ENCODE assay signal across 21 cellular contexts in the genomic region with DNA sequence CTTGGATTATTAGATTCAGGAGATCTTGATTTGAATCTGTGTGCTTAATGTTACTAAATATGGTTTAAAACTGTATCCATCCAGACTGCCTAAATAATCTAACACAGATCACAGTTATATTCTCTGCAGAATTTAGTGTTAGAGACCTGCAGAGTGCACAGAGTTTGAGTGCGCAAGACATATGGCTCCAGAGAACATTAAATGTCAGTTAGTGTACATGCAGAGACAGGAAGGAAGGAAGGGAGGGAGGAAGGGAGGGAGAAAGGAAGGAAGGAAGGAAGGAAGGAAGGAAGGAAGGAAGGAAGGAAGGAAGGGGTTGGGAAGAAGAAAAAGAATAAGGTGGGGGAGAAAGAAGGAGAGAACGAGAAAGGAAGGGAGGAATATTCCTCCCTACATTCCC.
DNase-seq lines count a peak whose midpoint lies in the region; ATAC-seq and TF ChIP-seq lines count a peak whose summit lies in the region.
"Had no signal": no experiment of that assay in that cellular context is flagged by ENCODE, and none has a peak within 500 bp of the region (broad histone marks: within the 10 kb centered on the region; RNA-seq: fewer than 3 reads in every experiment).

No MANE protein-coding gene starts in this region.

- H3K56ac ChIP-seq in mesendoderm (ENCODE audit: low read length), result no peak overlapping the region

- no peaks in the 10 kb centered on the region for H3K79me2 ChIP-seq in mesendoderm (ENCODE audit: control insufficient read depth, insufficient read depth, low read length)

- H4K8ac ChIP-seq in mesendoderm (ENCODE audit: low read depth, low read length), result no peak overlapping the region

- POLR2A ChIA-PET in HEK293 (lab: Yijun Ruan, JAX), result no interaction called here

- no peak overlapping the region for H2BK5ac ChIP-seq in mesendoderm (ENCODE audit: low read length)

- no peak overlapping the region for H4K5ac ChIP-seq in mesendoderm (ENCODE audit: low read length)

- H3K27me3 ChIP-seq in mesendoderm (ENCODE audit: insufficient read depth, low read length, poor library complexity), result no peaks in the 10 kb centered on the region
- H3K27me3 ChIP-seq: BLaER1 treated with 17β-estradiol and CSF1 and Interleukin-3, amounts not matched to agents 10 nM and 100 nM had no signal

- no peak overlapping the region for H2AK5ac ChIP-seq in mesendoderm (ENCODE audit: low read length)

- H3K27ac Mint-ChIP-seq in nephron progenitor cell (peak overlapping the region; percentile 58), immature natural killer cell (no peak overlapping the region)
- H3K27ac Mint-ChIP-seq in activated T-helper 17 cell treated with anti-CD3 and anti-CD28 coated beads, Interleukin-2, amount 50 U/mL, for 72 hours, result no peak overlapping the region
- H3K27ac Mint-ChIP-seq: B cell; CD4-positive, alpha-beta T cell; CD8-positive, alpha-beta T cell had no signal

- H3K4me3 Mint-ChIP-seq in nephron progenitor cell, result no peak overlapping the region
- no peak overlapping the region for H3K4me3 Mint-ChIP-seq in immature natural killer cell
- H3K4me3 Mint-ChIP-seq in activated T-helper 17 cell treated with anti-CD3 and anti-CD28 coated beads, Interleukin-2, amount 50 U/mL, for 72 hours, result no peak overlapping the region
- H3K4me3 Mint-ChIP-seq: B cell; CD4-positive, alpha-beta T cell; CD8-positive, alpha-beta T cell had no signal

- no peak overlapping the region for H3K27ac ChIP-seq in HEK293 (ENCODE audit: extremely low read depth, low read depth, low read length)
- H3K27ac ChIP-seq in mesendoderm (ENCODE audit: low read depth, low read length), result no peak overlapping the region
- H3K27ac ChIP-seq: BLaER1 treated with 17β-estradiol and CSF1 and Interleukin-3, amounts not matched to agents 10 nM and 100 nM; C4-2B had no signal

- H3K4me1 Mint-ChIP-seq in nephron progenitor cell (no peaks in the 10 kb centered on the region), immature natural killer cell (no peaks in the 10 kb centered on the region)
- no peaks in the 10 kb centered on the region for H3K4me1 Mint-ChIP-seq in activated T-helper 17 cell treated with anti-CD3 and anti-CD28 coated beads, Interleukin-2, amount 50 U/mL, for 72 hours
- H3K4me1 Mint-ChIP-seq: B cell had no signal

- H3K36me3 ChIP-seq in HEK293 (ENCODE audit: control insufficient read depth in 2 of 2, insufficient read depth in 1 of 2, low read length in 2 of 2), result no peaks in the 10 kb centered on the region
- no peaks in the 10 kb centered on the region for H3K36me3 ChIP-seq in mesendoderm (ENCODE audit: control insufficient read depth, insufficient read depth, low read length)
- H3K36me3 ChIP-seq: BLaER1 treated with 17β-estradiol and CSF1 and Interleukin-3, amounts not matched to agents 10 nM and 100 nM had no signal

- H3K27me3 Mint-ChIP-seq in nephron progenitor cell (ENCODE audit: low read depth, poor library complexity), result no peaks in the 10 kb centered on the region
- no peaks in the 10 kb centered on the region for H3K27me3 Mint-ChIP-seq in immature natural killer cell (ENCODE audit: low read depth in 3 of 3)
- no peaks in the 10 kb centered on the region for H3K27me3 Mint-ChIP-seq in activated T-helper 17 cell treated with anti-CD3 and anti-CD28 coated beads, Interleukin-2, amount 50 U/mL, for 72 hours
- H3K27me3 Mint-ChIP-seq: B cell; CD4-positive, alpha-beta T cell had no signal

- no peak overlapping the region for H2BK15ac ChIP-seq in mesendoderm (replicated peaks; ENCODE audit: low read depth)

- no peaks in the 10 kb centered on the region for H3K36me3 Mint-ChIP-seq in nephron progenitor cell (ENCODE audit: low read depth)
- H3K36me3 Mint-ChIP-seq in immature natural killer cell, result no peaks in the 10 kb centered on the region
- H3K36me3 Mint-ChIP-seq in activated T-helper 17 cell treated with anti-CD3 and anti-CD28 coated beads, Interleukin-2, amount 50 U/mL, for 72 hours (ENCODE audit: low read depth), result no peaks in the 10 kb centered on the region
- H3K36me3 Mint-ChIP-seq: CD8-positive, alpha-beta T cell had no signal

- H3K4me1 ChIP-seq in HEK293 (ENCODE audit: control insufficient read depth, insufficient read depth, low read length) (no peaks in the 10 kb centered on the region), mesendoderm (ENCODE audit: control insufficient read depth, low read depth, low read length) (no peaks in the 10 kb centered on the region)
- H3K4me1 ChIP-seq: BLaER1 treated with 17β-estradiol and CSF1 and Interleukin-3, amounts not matched to agents 10 nM and 100 nM had no signal

- no peak for ATAC-seq in activated T-helper 17 cell treated with anti-CD3 and anti-CD28 coated beads, Interleukin-2, amount 50 U/mL, for 72 hours (replicated peaks)
- ATAC-seq: CD8-positive, alpha-beta T cell; GM12878 had no signal

- H3K4me3 ChIP-seq in HEK293 (ENCODE audit: low read depth, low read length), result no peak overlapping the region
- H3K4me3 ChIP-seq in mesendoderm (ENCODE audit: low read length), result no peak overlapping the region
- H3K4me3 ChIP-seq: BLaER1 treated with 17β-estradiol and CSF1 and Interleukin-3, amounts not matched to agents 10 nM and 100 nM; GM12878 had no signal

- H3K9me3 Mint-ChIP-seq in nephron progenitor cell (no peaks in the 10 kb centered on the region), immature natural killer cell (peaks cover 0 to 11% (median 4%) of the 10 kb centered on the region in 6 donors)
- H3K9me3 Mint-ChIP-seq in activated T-helper 17 cell treated with anti-CD3 and anti-CD28 coated beads, Interleukin-2, amount 50 U/mL, for 72 hours, result no peaks in the 10 kb centered on the region
- H3K9me3 Mint-ChIP-seq: CD4-positive, alpha-beta T cell; CD8-positive, alpha-beta T cell had no signal

- CTCF ChIA-PET in HEK293 (lab: Yijun Ruan, JAX), result no interaction called here

- H3K18ac ChIP-seq in mesendoderm (ENCODE audit: low read length), result no peak overlapping the region

- H3K4me2 ChIP-seq in mesendoderm (ENCODE audit: low read length), result no peak overlapping the region
- H3K4me2 ChIP-seq: BLaER1 treated with 17β-estradiol and CSF1 and Interleukin-3, amounts not matched to agents 10 nM and 100 nM had no signal

- DNase-seq in nephron progenitor cell (no peak), mesendoderm (no peak), immature natural killer cell (no peak)
- DNase-seq: 8988T; AML-193; CD4-positive, alpha-beta T cell; CD8-positive, alpha-beta T cell; COR-L47; DMS 273 treated with DMSO at 0.1 percent for 48 hours; DMS153; DMS53; DMS79; DND-41; EL; GDM1 had no signal

- H2BK120ac ChIP-seq in mesendoderm (ENCODE audit: low read depth, low read length), result no peak overlapping the region

- H3K79me1 ChIP-seq in mesendoderm (ENCODE audit: low read length), result no peaks in the 10 kb centered on the region

- TF ChIP-seq CTCF in HEK293 (tag by site-specific recombination; IDR thresholded peaks at IDR 0.05) (no peak), nephron progenitor cell (IDR thresholded peaks at IDR 0.05) (no peak)

- H3K4ac ChIP-seq in mesendoderm (ENCODE audit: low read depth, low read length), result no peak overlapping the region

- H3K9me3 ChIP-seq in HEK293 (ENCODE audit: control insufficient read depth, insufficient read depth, low read depth, low read length), result no peaks in the 10 kb centered on the region
- H3K9me3 ChIP-seq: BLaER1 treated with 17β-estradiol and CSF1 and Interleukin-3, amounts not matched to agents 10 nM and 100 nM had no signal

- 80% methylated on average over 1 of the region's 2 CpGs for WGBS in mesendoderm (ENCODE audit: extremely low coverage, insufficient coverage, low lambda C conversion rate)

- no peak overlapping the region for H3K23ac ChIP-seq in mesendoderm (ENCODE audit: low read length)

- no peak overlapping the region for H3K9ac ChIP-seq in mesendoderm (ENCODE audit: low read length)
- H3K9ac ChIP-seq: BLaER1 treated with 17β-estradiol and CSF1 and Interleukin-3, amounts not matched to agents 10 nM and 100 nM had no signal

TF ChIP-seq in HEK293, 187 proteins besides CTCF, POLR2A, EP300 and RAD21:
- TF ChIP-seq ZNF423 (tag by site-specific recombination; IDR thresholded peaks at IDR 0.05) (no peak), ZNF366 (tag by site-specific recombination; conservative IDR thresholded peaks at IDR 0.05) (0 out of 2 replicates have a peak, but pooled peaks have one; percentile 29)
